30 cellular contexts compared by ENCODE assay signal in genomic region chr16:20862162-20862960, GRCh38.
"Had no signal": no experiment of that assay in that cellular context is flagged by ENCODE, and none has a peak within 500 bp of the region (broad histone marks: within the 10 kb centered on the region; RNA-seq: fewer than 3 reads in every experiment).

No MANE protein-coding gene starts in this region.

- ATAC-seq: activated CD4-positive, alpha-beta T cell treated with anti-CD3 and anti-CD28 coated beads for 36 hours; left lobe of liver; lower lobe of right lung; natural killer cell treated with Interleukin-12 subunit alpha and Interleukin-12 subunit beta and Interleukin-15 and Interleukin-18, amount 100 ng/mL, for 72 hours; psoas muscle; T-helper 17 cell had no signal

- H3K36me3 ChIP-seq: ovary, uterus had no signal

- DNase-seq: activated B cell treated with CpG ODN at 0.5 μM for 24 hours; activated CD4-positive, alpha-beta memory T cell treated with anti-CD3 and anti-CD28 coated beads for 36 hours; activated CD4-positive, alpha-beta T cell treated with anti-CD3 and anti-CD28 coated beads for 36 hours; activated CD8-positive, alpha-beta memory T cell treated with anti-CD3 and anti-CD28 coated beads, Interleukin-2, amount 50 U/mL, for 4 hours; activated effector memory CD4-positive, alpha-beta T cell treated with anti-CD3 and anti-CD28 coated beads, Interleukin-2, amount 50 U/mL, for 16 hours; activated naive CD4-positive, alpha-beta T cell treated with anti-CD3 and anti-CD28 coated beads for 36 hours; activated naive CD8-positive, alpha-beta T cell treated with anti-CD3 and anti-CD28 coated beads for 36 hours; activated T-cell treated with anti-CD3 and anti-CD28 coated beads, Interleukin-2, amount 50 U/mL, for 1 hour; adrenal gland; aorta; brain microvascular endothelial cell; central memory CD4-positive, alpha-beta T cell; kidney glomerular epithelial cell; lower lobe of right lung; mesendoderm; ovary; psoas muscle; stimulated activated CD4-positive, alpha-beta T cell treated with anti-CD3 and anti-CD28 coated beads, Interleukin-1b, Interleukin-23, amount 100 ng/mL, for 48 hours; stimulated activated naive CD4-positive, alpha-beta T cell treated with Interleukin-2 at 50 U/mL for 16 hours; T-helper 17 cell; T1000; testis; uterus had no signal

- H3K27ac Mint-ChIP-seq: activated B cell treated with CpG ODN at 0.5 μM for 24 hours; activated CD4-positive, alpha-beta memory T cell treated with anti-CD3 and anti-CD28 coated beads for 36 hours; activated CD4-positive, alpha-beta T cell treated with anti-CD3 and anti-CD28 coated beads for 36 hours; activated naive CD4-positive, alpha-beta T cell treated with anti-CD3 and anti-CD28 coated beads for 36 hours; activated naive CD8-positive, alpha-beta T cell treated with anti-CD3 and anti-CD28 coated beads for 36 hours; activated T-helper 1 cell treated with anti-CD3 and anti-CD28 coated beads, Interleukin-12 subunit alpha, Interleukin-12 subunit beta, Interleukin-2, Interleukin-4 antibody, amounts not matched to agents 30 ng/mL and 10 ng/mL and 1 ng/mL, durations not matched to agents 14 hours and 24 hours and 36 hours; dendritic cell treated with granulocyte-macrophage colony-stimulating factor and Interleukin-4, amounts not matched to agents 40 ng/mL and 50 ng/mL, for 4 days; T-helper 17 cell; type B pancreatic cell had no signal

- H3K4me2 ChIP-seq: smooth muscle cell had no signal

- H3K27ac ChIP-seq: brain microvascular endothelial cell, epithelial cell of prostate, lower lobe of right lung, ovary, psoas muscle, testis, uterus had no signal

- H3K27me3 ChIP-seq: adrenal gland, brain microvascular endothelial cell, ovary, testis, uterus had no signal

- H3K27me3 Mint-ChIP-seq: activated B cell treated with CpG ODN at 0.5 μM for 24 hours; activated CD4-positive, alpha-beta memory T cell treated with anti-CD3 and anti-CD28 coated beads for 36 hours; activated CD4-positive, alpha-beta T cell treated with anti-CD3 and anti-CD28 coated beads for 36 hours; activated naive CD8-positive, alpha-beta T cell treated with anti-CD3 and anti-CD28 coated beads for 36 hours; dendritic cell treated with granulocyte-macrophage colony-stimulating factor and Interleukin-4, amounts not matched to agents 40 ng/mL and 50 ng/mL, for 4 days; natural killer cell treated with Interleukin-12 subunit alpha and Interleukin-12 subunit beta and Interleukin-15 and Interleukin-18, amount 100 ng/mL, for 72 hours; T-helper 17 cell; type B pancreatic cell had no signal

- H3K4me3 Mint-ChIP-seq: activated B cell treated with CpG ODN at 0.5 μM for 24 hours; activated CD4-positive, alpha-beta memory T cell treated with anti-CD3 and anti-CD28 coated beads for 36 hours; activated CD4-positive, alpha-beta T cell treated with anti-CD3 and anti-CD28 coated beads for 36 hours; activated naive CD4-positive, alpha-beta T cell treated with anti-CD3 and anti-CD28 coated beads for 36 hours; activated naive CD8-positive, alpha-beta T cell treated with anti-CD3 and anti-CD28 coated beads for 36 hours; activated T-helper 1 cell treated with anti-CD3 and anti-CD28 coated beads, Interleukin-12 subunit alpha, Interleukin-12 subunit beta, Interleukin-2, Interleukin-4 antibody, amounts not matched to agents 30 ng/mL and 10 ng/mL and 1 ng/mL, durations not matched to agents 14 hours and 24 hours and 36 hours; dendritic cell treated with granulocyte-macrophage colony-stimulating factor and Interleukin-4, amounts not matched to agents 40 ng/mL and 50 ng/mL, for 4 days; natural killer cell treated with Interleukin-12 subunit alpha and Interleukin-12 subunit beta and Interleukin-15 and Interleukin-18, amount 100 ng/mL, for 72 hours; T-helper 17 cell; type B pancreatic cell had no signal

- H3K4me3 ChIP-seq: adrenal gland, lower lobe of right lung, ovary, psoas muscle, smooth muscle cell, testis, uterus had no signal

- H3K9me3 ChIP-seq: adrenal gland, lower lobe of right lung, ovary, psoas muscle, testis, uterus had no signal

- H3K9me3 Mint-ChIP-seq: activated B cell treated with CpG ODN at 0.5 μM for 24 hours; activated CD4-positive, alpha-beta memory T cell treated with anti-CD3 and anti-CD28 coated beads for 36 hours; activated naive CD4-positive, alpha-beta T cell treated with anti-CD3 and anti-CD28 coated beads for 36 hours; activated naive CD8-positive, alpha-beta T cell treated with anti-CD3 and anti-CD28 coated beads for 36 hours; activated T-helper 1 cell treated with anti-CD3 and anti-CD28 coated beads, Interleukin-12 subunit alpha, Interleukin-12 subunit beta, Interleukin-2, Interleukin-4 antibody, amounts not matched to agents 30 ng/mL and 10 ng/mL and 1 ng/mL, durations not matched to agents 14 hours and 24 hours and 36 hours; dendritic cell treated with granulocyte-macrophage colony-stimulating factor and Interleukin-4, amounts not matched to agents 40 ng/mL and 50 ng/mL, for 4 days; natural killer cell treated with Interleukin-12 subunit alpha and Interleukin-12 subunit beta and Interleukin-15 and Interleukin-18, amount 100 ng/mL, for 72 hours had no signal
